3 cellular contexts compared by ENCODE assay signal in the genomic region with DNA sequence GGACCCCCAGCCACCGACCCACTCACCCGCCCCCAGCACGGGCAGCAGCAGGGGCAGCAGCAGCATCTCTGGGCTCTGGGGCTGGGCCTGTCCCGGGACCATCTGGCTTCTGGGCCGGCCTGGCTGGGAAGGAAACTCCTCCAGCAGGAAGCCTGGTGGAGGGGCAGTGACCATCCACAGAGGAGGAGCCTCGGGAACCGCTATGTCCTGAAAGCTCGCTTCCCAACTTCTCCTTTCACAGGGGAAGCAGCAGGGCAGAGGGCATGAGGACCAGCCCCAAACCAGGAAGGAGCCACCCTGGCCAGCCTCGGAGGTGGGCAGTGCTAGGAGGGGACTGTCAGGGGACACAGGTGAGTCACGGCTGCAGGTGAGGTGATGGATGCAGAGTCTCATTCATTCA. TPM values are rescaled to one million over a fixed set of nuclear protein-coding genes. Genes with fewer than 3 reads are reported as not detected.
"Had no signal": no experiment of that assay in that cellular context is flagged by ENCODE, and none has a peak within 500 bp of the region (broad histone marks: within the 10 kb centered on the region; RNA-seq: fewer than 3 reads in every experiment).

A gene with protein sequence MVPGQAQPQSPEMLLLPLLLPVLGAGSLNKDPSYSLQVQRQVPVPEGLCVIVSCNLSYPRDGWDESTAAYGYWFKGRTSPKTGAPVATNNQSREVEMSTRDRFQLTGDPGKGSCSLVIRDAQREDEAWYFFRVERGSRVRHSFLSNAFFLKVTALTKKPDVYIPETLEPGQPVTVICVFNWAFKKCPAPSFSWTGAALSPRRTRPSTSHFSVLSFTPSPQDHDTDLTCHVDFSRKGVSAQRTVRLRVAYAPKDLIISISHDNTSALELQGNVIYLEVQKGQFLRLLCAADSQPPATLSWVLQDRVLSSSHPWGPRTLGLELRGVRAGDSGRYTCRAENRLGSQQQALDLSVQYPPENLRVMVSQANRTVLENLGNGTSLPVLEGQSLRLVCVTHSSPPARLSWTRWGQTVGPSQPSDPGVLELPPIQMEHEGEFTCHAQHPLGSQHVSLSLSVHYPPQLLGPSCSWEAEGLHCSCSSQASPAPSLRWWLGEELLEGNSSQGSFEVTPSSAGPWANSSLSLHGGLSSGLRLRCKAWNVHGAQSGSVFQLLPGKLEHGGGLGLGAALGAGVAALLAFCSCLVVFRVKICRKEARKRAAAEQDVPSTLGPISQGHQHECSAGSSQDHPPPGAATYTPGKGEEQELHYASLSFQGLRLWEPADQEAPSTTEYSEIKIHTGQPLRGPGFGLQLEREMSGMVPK (minus strand): TSS at position 193 of the 400 bp plus-strand sequence. CDS start 91 bp downstream, at position 102.

RNA-seq across cellular contexts. Expression of the gene that starts here (rescaled TPM):
- total RNA-seq: bronchial epithelial cell; myocyte; natural killer cell treated with Interleukin-12 subunit alpha and Interleukin-12 subunit beta and Interleukin-15 and Interleukin-18, amount 100 ng/mL, for 72 hours had no signal
